Comparison of ENCODE assay signal across 27 cellular contexts in the genomic region with DNA sequence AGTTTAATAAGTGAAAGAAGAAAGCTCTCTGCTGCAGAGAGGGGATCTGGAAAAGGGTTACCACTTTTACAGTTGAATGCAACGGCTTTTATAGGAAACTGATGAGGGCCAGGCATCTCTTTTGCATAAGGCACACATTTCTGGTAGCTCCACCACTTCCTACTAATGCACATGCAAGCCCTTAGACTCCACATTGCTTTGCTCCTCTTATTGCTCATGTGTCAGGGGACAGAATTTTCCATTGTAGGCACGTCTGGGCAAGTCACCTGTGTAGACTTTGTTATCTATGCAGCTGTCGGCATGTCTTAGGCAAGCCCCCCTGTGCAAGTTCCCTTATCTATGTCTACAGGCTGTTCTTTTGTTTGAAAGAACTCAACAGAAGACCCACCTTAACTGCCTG.
DNase-seq lines count a peak whose midpoint lies in the region; ATAC-seq and TF ChIP-seq lines count a peak whose summit lies in the region.
"Had no signal": no experiment of that assay in that cellular context is flagged by ENCODE, and none has a peak within 500 bp of the region (broad histone marks: within the 10 kb centered on the region; RNA-seq: fewer than 3 reads in every experiment).

No MANE protein-coding gene starts in this region.

- H3K27ac ChIP-seq in lower lobe of right lung, result no peak overlapping the region
- H3K27ac ChIP-seq: BLaER1 treated with 17β-estradiol and CSF1 and Interleukin-3, amounts not matched to agents 10 nM and 100 nM; neutrophil; RWPE1 had no signal

- no peak for TF ChIP-seq CTCF in lower lobe of right lung (IDR thresholded peaks at IDR 0.05)

- H3K4me3 Mint-ChIP-seq in immature natural killer cell, result no peak overlapping the region
- H3K4me3 Mint-ChIP-seq: activated CD8-positive, alpha-beta T cell treated with anti-CD3 and anti-CD28 coated beads for 36 hours; activated naive CD8-positive, alpha-beta T cell treated with anti-CD3 and anti-CD28 coated beads for 36 hours; effector memory CD8-positive, alpha-beta T cell; H9; T-helper 1 cell treated with Interleukin-12 subunit alpha and Interleukin-12 subunit beta and Interleukin-4 antibody, amounts not matched to agents 30 μg/mL and 1 μg/mL, for 36 hours had no signal

- ATAC-seq in GM18498 (IDR thresholded peaks at IDR 0.05; ENCODE audit: unreplicated experiment), result peak; percentile 50
- peak; percentile 47 for ATAC-seq in HG02763 (IDR thresholded peaks at IDR 0.05; ENCODE audit: unreplicated experiment)
- peak; percentile 82 for ATAC-seq in esophagus mucosa
- no peak for ATAC-seq in lower lobe of right lung
- ATAC-seq: activated CD8-positive, alpha-beta T cell treated with anti-CD3 and anti-CD28 coated beads for 36 hours; effector memory CD8-positive, alpha-beta T cell had no signal

- H3K4me1 ChIP-seq in lower lobe of right lung, result no peaks in the 10 kb centered on the region

- intact Hi-C loops in lower lobe of right lung (cut with DNase I), result no loop called here

- DNase-seq in NCI-H1105 treated with DMSO at 0.1 percent for 48 hours (lab: John Stamatoyannopoulos, UW), result peak; percentile 18
- no peak for DNase-seq in HuH-7 (ENCODE audit: low spot score)
- no peak for DNase-seq in lower lobe of right lung
- DNase-seq in immature natural killer cell, result no peak
- DNase-seq: activated CD8-positive, alpha-beta T cell treated with anti-CD3 and anti-CD28 coated beads for 36 hours; activated effector memory CD4-positive, alpha-beta T cell treated with Interleukin-2 at 50 U/mL for 16 hours; activated naive CD8-positive, alpha-beta T cell treated with anti-CD3 and anti-CD28 coated beads for 36 hours; activated T-cell treated with anti-CD3 and anti-CD28 coated beads for 4 hours; aorta; COR-L47; cortex of kidney; effector memory CD8-positive, alpha-beta T cell; foreskin fibroblast; H9; hippocampal formation; mesendoderm; NCI-H187; stimulated activated CD4-positive, alpha-beta T cell treated with anti-CD3 and anti-CD28 coated beads, Interleukin-15, amount 100 ng/mL, for 24 hours; stimulated activated naive CD4-positive, alpha-beta T cell had no signal

- no peaks in the 10 kb centered on the region for H3K27me3 ChIP-seq in lower lobe of right lung (ENCODE audit: low read depth)
- H3K27me3 ChIP-seq: neutrophil had no signal

- no peaks in the 10 kb centered on the region for H3K9me3 ChIP-seq in lower lobe of right lung
- H3K9me3 ChIP-seq: neutrophil had no signal

- no peaks in the 10 kb centered on the region for H3K36me3 Mint-ChIP-seq in immature natural killer cell
- H3K36me3 Mint-ChIP-seq: activated naive CD8-positive, alpha-beta T cell treated with anti-CD3 and anti-CD28 coated beads for 36 hours had no signal

- no peak overlapping the region for H3K4me3 ChIP-seq in lower lobe of right lung
- H3K4me3 ChIP-seq: BLaER1 treated with 17β-estradiol and CSF1 and Interleukin-3, amounts not matched to agents 10 nM and 100 nM had no signal

- peaks cover 0 to 2% (median under 1%) of the 10 kb centered on the region in 3 donors for H3K27me3 Mint-ChIP-seq in immature natural killer cell (ENCODE audit: low read depth in 3 of 3)
- H3K27me3 Mint-ChIP-seq: activated CD8-positive, alpha-beta T cell treated with anti-CD3 and anti-CD28 coated beads for 36 hours; activated naive CD8-positive, alpha-beta T cell treated with anti-CD3 and anti-CD28 coated beads for 36 hours; effector memory CD8-positive, alpha-beta T cell; progenitor cell of endocrine pancreas had no signal

- no peak overlapping the region for H3K27ac Mint-ChIP-seq in immature natural killer cell
- H3K27ac Mint-ChIP-seq: activated CD8-positive, alpha-beta T cell treated with anti-CD3 and anti-CD28 coated beads for 36 hours; activated naive CD8-positive, alpha-beta T cell treated with anti-CD3 and anti-CD28 coated beads for 36 hours; effector memory CD8-positive, alpha-beta T cell; H9; T-helper 1 cell treated with Interleukin-12 subunit alpha and Interleukin-12 subunit beta and Interleukin-4 antibody, amounts not matched to agents 30 μg/mL and 1 μg/mL, for 36 hours had no signal

- peaks cover 0 to 9% (median 2%) of the 10 kb centered on the region in 6 donors for H3K9me3 Mint-ChIP-seq in immature natural killer cell
- H3K9me3 Mint-ChIP-seq: activated CD8-positive, alpha-beta T cell treated with anti-CD3 and anti-CD28 coated beads for 36 hours; activated naive CD8-positive, alpha-beta T cell treated with anti-CD3 and anti-CD28 coated beads for 36 hours; effector memory CD8-positive, alpha-beta T cell; T-helper 1 cell treated with Interleukin-12 subunit alpha and Interleukin-12 subunit beta and Interleukin-4 antibody, amounts not matched to agents 30 μg/mL and 1 μg/mL, for 36 hours had no signal

- H3K36me3 ChIP-seq in lower lobe of right lung, result no peaks in the 10 kb centered on the region
- H3K36me3 ChIP-seq: BLaER1 treated with 17β-estradiol and CSF1 and Interleukin-3, amounts not matched to agents 10 nM and 100 nM; neutrophil had no signal

- no peaks in the 10 kb centered on the region for H3K4me1 Mint-ChIP-seq in immature natural killer cell
- H3K4me1 Mint-ChIP-seq: activated naive CD8-positive, alpha-beta T cell treated with anti-CD3 and anti-CD28 coated beads for 36 hours had no signal

Comparison
In these comparisons a context has a peak if more than half of its experiments do, and no peak if none do; other contexts are left out.
1. ATAC-seq: peak in GM18498 (single experiment), HG02763 (single experiment) and esophagus mucosa (single experiment); none in lower lobe of right lung (0 of 2).